Comparison of ENCODE assay signal across 26 cellular contexts in the genomic region with DNA sequence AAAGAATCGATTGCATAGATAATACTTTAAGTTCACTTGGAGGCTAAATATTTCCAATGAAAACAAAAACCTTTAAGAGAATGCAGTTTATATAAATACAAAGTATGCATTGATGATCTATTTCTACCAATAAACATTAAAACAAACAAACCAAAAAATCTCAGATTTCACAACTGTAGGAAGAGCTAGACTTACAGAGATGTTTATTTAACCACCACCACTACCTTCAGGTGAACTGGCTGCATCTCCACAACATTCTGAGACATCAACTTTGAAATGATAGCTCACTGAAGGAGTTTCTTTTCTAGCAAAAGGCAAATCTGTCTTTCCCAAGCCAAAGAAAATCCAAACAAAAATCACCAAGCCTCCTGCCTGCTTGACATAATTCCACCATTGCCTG. TPM values are rescaled to one million over a fixed set of nuclear protein-coding genes. Genes with fewer than 3 reads are reported as not detected.
A peak's percentile ranks its signal among the peaks of the same experiment; 100 is the strongest.
DNase-seq lines count a peak whose midpoint lies in the region; ATAC-seq lines count a peak whose summit lies in the region.
"Had no signal": no experiment of that assay in that cellular context is flagged by ENCODE, and none has a peak within 500 bp of the region (broad histone marks: within the 10 kb centered on the region; RNA-seq: fewer than 3 reads in every experiment).

No MANE protein-coding gene starts in this region.

- no peak overlapping the region for H4K91ac ChIP-seq in neuronal stem cell (ENCODE audit: low read depth, low read length, poor library complexity)

- H2BK15ac ChIP-seq in neuronal stem cell (ENCODE audit: low read length) = no peak overlapping the region

- peaks cover 3% of the 10 kb centered on the region for H3K9me3 Mint-ChIP-seq in activated T-cell treated with anti-CD3 and anti-CD28 coated beads, Interleukin-2, amount 50 U/mL, for 24 hours
- no peaks in the 10 kb centered on the region for H3K9me3 Mint-ChIP-seq in central memory CD8-positive, alpha-beta T cell
- H3K9me3 Mint-ChIP-seq: activated B cell treated with CpG ODN at 0.5 μM for 24 hours had no signal

- peaks cover 88% of the 10 kb centered on the region for H3K4me1 Mint-ChIP-seq in activated T-cell treated with anti-CD3 and anti-CD28 coated beads, Interleukin-2, amount 50 U/mL, for 24 hours (ENCODE audit: low read depth)
- H3K4me1 Mint-ChIP-seq in central memory CD8-positive, alpha-beta T cell = peaks cover 73% of the 10 kb centered on the region

- peaks cover 65% of the 10 kb centered on the region for H3K36me3 Mint-ChIP-seq in activated T-cell treated with anti-CD3 and anti-CD28 coated beads, Interleukin-2, amount 50 U/mL, for 24 hours (ENCODE audit: low read depth)
- peaks cover 12% of the 10 kb centered on the region for H3K36me3 Mint-ChIP-seq in central memory CD8-positive, alpha-beta T cell (ENCODE audit: insufficient read depth)

- H3K4me1 ChIP-seq in Karpas-422 (ENCODE audit: low read length) = peaks cover 93% of the 10 kb centered on the region
- peaks cover 3 to 11% of the 10 kb centered on the region in 2 donors for H3K4me1 ChIP-seq in neuronal stem cell (ENCODE audit: control insufficient read depth in 2 of 2, insufficient read depth in 1 of 2, low read depth in 1 of 2, low read length in 2 of 2)
- H3K4me1 ChIP-seq: BE2C had no signal

- no CpG with 5 or more reads among the region's 1 CpG for WGBS in neuronal stem cell (ENCODE audit: extremely low coverage in 2 of 2, insufficient read length in 2 of 2, insufficient replicate concordance in 1 of 2), 2 donors

- H3K4me2 ChIP-seq in Karpas-422 (ENCODE audit: low read depth, low read length, poor library complexity, severe bottlenecking) (no peak overlapping the region), neuronal stem cell (ENCODE audit: insufficient read depth, low read length, poor library complexity, severe bottlenecking) (peak overlapping the region; percentile 14)

- H2BK12ac ChIP-seq in neuronal stem cell (ENCODE audit: low read length) = no peak overlapping the region

- H3K36me3 ChIP-seq in Karpas-422 (ENCODE audit: insufficient read depth, low read length) (no peaks in the 10 kb centered on the region; the same call in 1 of the 2 replicates), neuronal stem cell (replicated peaks in 1 of 2; ENCODE audit: control insufficient read depth in 2 of 2, insufficient read depth in 2 of 2, low read length in 2 of 2) (no peaks in the 10 kb centered on the region)
- H3K36me3 ChIP-seq: BE2C, brain microvascular endothelial cell, HAP-1, pancreas, right lobe of liver had no signal

- H2AK5ac ChIP-seq in neuronal stem cell (ENCODE audit: low read depth, low read length) = no peak overlapping the region

- no peaks in the 10 kb centered on the region for H3K27me3 ChIP-seq in Karpas-422 (ENCODE audit: low read length)
- H3K27me3 ChIP-seq in neuronal stem cell (ENCODE audit: control insufficient read depth in 3 of 3, insufficient read depth in 3 of 3, low read depth in 1 of 3, low read length in 3 of 3) = no peaks in the 10 kb centered on the region
- H3K27me3 ChIP-seq: BE2C, brain microvascular endothelial cell, heart right ventricle, pancreas, right lobe of liver had no signal

- H3K27me3 Mint-ChIP-seq in activated T-cell treated with anti-CD3 and anti-CD28 coated beads, Interleukin-2, amount 50 U/mL, for 24 hours = no peaks in the 10 kb centered on the region
- no peaks in the 10 kb centered on the region for H3K27me3 Mint-ChIP-seq in central memory CD8-positive, alpha-beta T cell
- H3K27me3 Mint-ChIP-seq: activated B cell treated with CpG ODN at 0.5 μM for 24 hours, naive B cell had no signal

- H3K79me1 ChIP-seq in neuronal stem cell (ENCODE audit: low read depth, low read length) = no peaks in the 10 kb centered on the region

- H4K20me1 ChIP-seq in Karpas-422 (ENCODE audit: insufficient read depth, low read depth, low read length) = peaks cover 37% of the 10 kb centered on the region; the same call in 1 of the 2 replicates

- no peak overlapping the region for H3K4ac ChIP-seq in neuronal stem cell (ENCODE audit: low read length)

- no peak overlapping the region for H3K4me3 Mint-ChIP-seq in activated T-cell treated with anti-CD3 and anti-CD28 coated beads, Interleukin-2, amount 50 U/mL, for 24 hours
- no peak overlapping the region for H3K4me3 Mint-ChIP-seq in central memory CD8-positive, alpha-beta T cell
- H3K4me3 Mint-ChIP-seq: activated B cell treated with CpG ODN at 0.5 μM for 24 hours had no signal

- H3K27ac ChIP-seq in Karpas-422 (ENCODE audit: low read length) = 0 out of 2 replicates have a peak overlapping the region, but pooled peaks have one; percentile 7
- peak overlapping the region; percentile 12 for H3K27ac ChIP-seq in neuronal stem cell (replicated peaks; ENCODE audit: low read length)
- H3K27ac ChIP-seq: brain microvascular endothelial cell, coronary artery, heart right ventricle, pancreas, right lobe of liver had no signal

- H3K18ac ChIP-seq in neuronal stem cell (ENCODE audit: low read length) = no peak overlapping the region

- peaks cover 99% of the 10 kb centered on the region for H3K79me2 ChIP-seq in Karpas-422 (ENCODE audit: low read length)

- H3K9ac ChIP-seq in Karpas-422 (ENCODE audit: low read length) (no peak overlapping the region), neuronal stem cell (ENCODE audit: low read depth, low read length, poor library complexity) (no peak overlapping the region)

- H2BK120ac ChIP-seq in neuronal stem cell (ENCODE audit: low read depth, low read length) = no peak overlapping the region

- no peak for ATAC-seq in central memory CD8-positive, alpha-beta T cell (replicated peaks; ENCODE audit: extremely low read depth, poor library complexity, severe bottlenecking)
- no peak for ATAC-seq in HG02610 (IDR thresholded peaks at IDR 0.05; ENCODE audit: unreplicated experiment)
- ATAC-seq in HG03442 (IDR thresholded peaks at IDR 0.05; ENCODE audit: unreplicated experiment) = no peak
- ATAC-seq: heart right ventricle, left colon, pancreas, right lobe of liver had no signal

- H3K4me3 ChIP-seq in Karpas-422 (ENCODE audit: low read length) (no peak overlapping the region), neuronal stem cell (ENCODE audit: low read length in 2 of 2) (no peak overlapping the region)
- H3K4me3 ChIP-seq: coronary artery, HAP-1, heart right ventricle, pancreas, right lobe of liver had no signal

- H3K23ac ChIP-seq in neuronal stem cell (ENCODE audit: low read depth, low read length, poor library complexity) = no peak overlapping the region

- no peak overlapping the region for H2BK5ac ChIP-seq in neuronal stem cell (ENCODE audit: low read length)

- no peak for DNase-seq in activated T-cell treated with anti-CD3 and anti-CD28 coated beads, Interleukin-2, amount 50 U/mL, for 24 hours
- DNase-seq in activated T-cell treated with anti-CD3 and anti-CD28 coated beads for 4 hours (no peak), Karpas-422 (no peak), neuronal stem cell (ENCODE audit: low spot score) (no peak)
- no peak for DNase-seq in central memory CD8-positive, alpha-beta T cell (ENCODE audit: low spot score in 2 of 2)
- no peak for DNase-seq in activated CD4-positive, CD25-positive, alpha-beta regulatory T cell treated with anti-CD3 and anti-CD28 coated beads, Interleukin-2, amount 50 U/mL, for 72 hours
- DNase-seq: activated B cell treated with CpG ODN at 0.5 μM for 24 hours; activated CD8-positive, alpha-beta memory T cell treated with anti-CD3 and anti-CD28 coated beads for 24 hours; BE2C; brain microvascular endothelial cell; Calu3; heart right ventricle; IMR-90; left colon; mesenchymal stem cell; naive B cell; NCI-H1417; NCI-H524; NK-92 treated with Interleukin-12 subunit alpha and Interleukin-12 subunit beta, amount 100 ng/mL, for 24 hours; pancreas; right lobe of liver; T-helper 9 cell had no signal

- H3K14ac ChIP-seq in neuronal stem cell (ENCODE audit: low read length) = no peak overlapping the region

- no peak overlapping the region for H4K8ac ChIP-seq in neuronal stem cell (ENCODE audit: low read depth, low read length)

- H3K9me3 ChIP-seq in Karpas-422 (ENCODE audit: low read length) (no peaks in the 10 kb centered on the region), neuronal stem cell (replicated peaks in 1 of 2; ENCODE audit: control insufficient read depth in 2 of 2, insufficient read depth in 1 of 2, low read depth in 1 of 2, low read length in 2 of 2) (peaks cover 0 to 9% of the 10 kb centered on the region in 2 donors)
- H3K9me3 ChIP-seq: BE2C, HAP-1, heart right ventricle, pancreas, right lobe of liver had no signal

- H2AFZ ChIP-seq in Karpas-422 (ENCODE audit: low read length) (no peak overlapping the region), neuronal stem cell (ENCODE audit: low read length) (no peak overlapping the region)

- H3K9me2 ChIP-seq in Karpas-422 (replicated peaks; ENCODE audit: insufficient read depth, low read length) = no peaks in the 10 kb centered on the region

- peak overlapping the region; percentile 85 for H3K27ac Mint-ChIP-seq in activated T-cell treated with anti-CD3 and anti-CD28 coated beads, Interleukin-2, amount 50 U/mL, for 24 hours
- H3K27ac Mint-ChIP-seq in central memory CD8-positive, alpha-beta T cell (ENCODE audit: low read depth) = peak overlapping the region; percentile 68

RNA-seq across cellular contexts. Expression of a gene that starts 44.2 kb away (rescaled TPM):
- 27.6 and 51.6 TPM in 2 replicates for total RNA-seq in Karpas-422 (2014; rRNA removed; shearing (Covaris generic); ENCODE audit: low replicate concordance)
- 4.0 TPM for polyA plus RNA-seq in neuronal stem cell (2013, experiment 1 of 2)
- polyA plus RNA-seq in neuronal stem cell (2013, experiment 2 of 2) = 4.4 TPM
